Comparison of ENCODE assay signal across 8 cellular contexts in genomic region chr17:67245694-67246397, GRCh38. TPM values are rescaled to one million over a fixed set of nuclear protein-coding genes. Genes with fewer than 3 reads are reported as not detected.
DNase-seq lines count a peak whose midpoint lies in the region; ATAC-seq and TF ChIP-seq lines count a peak whose summit lies in the region.

No MANE protein-coding gene starts in this region.

- peak overlapping the region; percentile 57 for H3K4ac ChIP-seq in trophoblast cell (ENCODE audit: low read depth, low read length)

- H3K27ac ChIP-seq in OCI-LY3 (ENCODE audit: low read length) (peak overlapping the region; percentile 13; the same call in 1 of the 2 replicates), trophoblast cell (ENCODE audit: low read depth, low read length) (peak overlapping the region; percentile 82)

- ATAC-seq in Right ventricle myocardium superior (ENCODE audit: poor library complexity) (peak; percentile 48), GM21529 (IDR thresholded peaks at IDR 0.05; ENCODE audit: unreplicated experiment) (no peak)

- peaks cover 7% of the 10 kb centered on the region for H3K36me3 ChIP-seq in OCI-LY3 (replicated peaks; ENCODE audit: low read depth, low read length)
- H3K36me3 ChIP-seq in trophoblast cell (ENCODE audit: control insufficient read depth in 1 of 2, insufficient read depth in 2 of 2, low read length in 2 of 2) = no peaks in the 10 kb centered on the region

- H2BK12ac ChIP-seq in trophoblast cell (ENCODE audit: low read length) = peak overlapping the region; percentile 46

- H3K9ac ChIP-seq in OCI-LY3 (ENCODE audit: low read length) = peak overlapping the region; percentile 86
- H3K9ac ChIP-seq in trophoblast cell (ENCODE audit: low read length) = peak overlapping the region; percentile 70

- intact Hi-C loops in Right ventricle myocardium superior (cut with DNase I) = no loop called here

- peak overlapping the region; percentile 94 for H3K14ac ChIP-seq in trophoblast cell (ENCODE audit: low read length)

- H3K4me1 ChIP-seq in OCI-LY3 (ENCODE audit: low read length) = peaks cover 18% of the 10 kb centered on the region
- H3K4me1 ChIP-seq in trophoblast cell (ENCODE audit: control insufficient read depth in 1 of 2, insufficient read depth in 2 of 2, low read length in 2 of 2) = peaks cover 0 to 3% of the 10 kb centered on the region in 2 experiments

- H3K18ac ChIP-seq in trophoblast cell (ENCODE audit: low read length) = peak overlapping the region; percentile 98

- peak overlapping the region; percentile 88 for H4K91ac ChIP-seq in trophoblast cell (ENCODE audit: low read depth, low read length)

- peaks cover 13% of the 10 kb centered on the region for H3K79me1 ChIP-seq in trophoblast cell (ENCODE audit: low read length)

- H3K79me2 ChIP-seq in OCI-LY3 (ENCODE audit: low read length) = peaks cover 38% of the 10 kb centered on the region
- H3K79me2 ChIP-seq in trophoblast cell (ENCODE audit: control insufficient read depth, insufficient read depth, low read length, poor library complexity) = peaks cover 11% of the 10 kb centered on the region

- H3K9me3 ChIP-seq in OCI-LY3 (ENCODE audit: insufficient read depth, low read length) (no peaks in the 10 kb centered on the region), trophoblast cell (ENCODE audit: insufficient read depth, low read depth, low read length) (no peaks in the 10 kb centered on the region)

- H2BK5ac ChIP-seq in trophoblast cell (ENCODE audit: low read depth, low read length, poor library complexity) = peak overlapping the region; percentile 94

- WGBS in trophoblast cell (ENCODE audit: extremely low coverage, insufficient coverage, insufficient read length) = no CpG with 5 or more reads among the region's 75 CpGs

- no peaks in the 10 kb centered on the region for H3K27me3 ChIP-seq in OCI-LY3 (ENCODE audit: low read depth, low read length)
- no peaks in the 10 kb centered on the region for H3K27me3 ChIP-seq in trophoblast cell (ENCODE audit: insufficient read depth, low read length)

- peak overlapping the region; percentile 92 for H4K8ac ChIP-seq in trophoblast cell (ENCODE audit: low read depth, low read length)

- peak overlapping the region; percentile 95 for H3K4me3 ChIP-seq in OCI-LY3 (ENCODE audit: low read length)
- H3K4me3 ChIP-seq in trophoblast cell (ENCODE audit: low read depth, low read length) = peak overlapping the region; percentile 94

- peak overlapping the region; percentile 5 for H2AK5ac ChIP-seq in trophoblast cell (ENCODE audit: low read length)

- peak overlapping the region; percentile 91 for H2BK120ac ChIP-seq in trophoblast cell (ENCODE audit: insufficient read depth, low read length, poor library complexity)

- H4K12ac ChIP-seq in trophoblast cell (ENCODE audit: low read depth, low read length) = peak overlapping the region; percentile 81

- peak; percentile 30 for DNase-seq in activated gamma-delta T cell treated with anti-CD3 and anti-CD28 coated beads, Interleukin-2, amount 50 U/mL, for 16 hours (ENCODE audit: low read depth)
- DNase-seq in Right ventricle myocardium superior (peak; percentile 57), trophoblast cell (peak; percentile 43 to 66), GF-D8 (lab: John Stamatoyannopoulos, UW) (no peak), NCI-H2107 (lab: John Stamatoyannopoulos, UW) (no peak)

- TF ChIP-seq CTCF in GM12872 (IDR thresholded peaks at IDR 0.05; ENCODE audit: insufficient read depth, low read depth, low read length) (peak; percentile 13; the same call in 1 of the 3 replicates), OCI-LY3 (IDR thresholded peaks at IDR 0.05; ENCODE audit: low read depth, low read length) (no peak)

- H4K20me1 ChIP-seq in OCI-LY3 (ENCODE audit: insufficient read depth, low read length) = peaks cover 13% of the 10 kb centered on the region; the same call in 1 of the 2 replicates

- H3K4me2 ChIP-seq in OCI-LY3 (ENCODE audit: low read length) (peak overlapping the region; percentile 82), trophoblast cell (ENCODE audit: low read length) (peak overlapping the region; percentile 95)

- peak overlapping the region; percentile 87 for H2AFZ ChIP-seq in OCI-LY3 (ENCODE audit: low read depth, low read length)
- peak overlapping the region; percentile 38 for H2AFZ ChIP-seq in trophoblast cell (ENCODE audit: insufficient read depth, low read length, poor library complexity)

- H3K23ac ChIP-seq in trophoblast cell (ENCODE audit: low read length) = no peak overlapping the region

RNA-seq across cellular contexts. Expression of gene HELZ, which starts 0.8 kb away (rescaled TPM):
- 33.3 TPM for total RNA-seq in Right ventricle myocardium superior
- polyA plus RNA-seq in trophoblast cell (2013) = 13.5 and 15.5 TPM in 2 replicates

Comparison
In these comparisons a context has a peak if more than half of its experiments do, and no peak if none do; other contexts are left out.
1. DNase-seq: peak in activated gamma-delta T cell treated with anti-CD3 and anti-CD28 coated beads, Interleukin-2, amount 50 U/mL, for 16 hours (single experiment), Right ventricle myocardium superior (single experiment) and trophoblast cell (2 of 2); none in GF-D8 (single experiment) and NCI-H2107 (single experiment).